Comparison of ENCODE assay signal across 9 cellular contexts in genomic region chrX:48835524-48836329, GRCh38. TPM values are rescaled to one million over a fixed set of nuclear protein-coding genes. Genes with fewer than 3 reads are reported as not detected.
A peak's percentile ranks its signal among the peaks of the same experiment; 100 is the strongest.
DNase-seq lines count a peak whose midpoint lies in the region; ATAC-seq lines count a peak whose summit lies in the region.
"Had no signal": no experiment of that assay in that cellular context is flagged by ENCODE, and none has a peak within 500 bp of the region (broad histone marks: within the 10 kb centered on the region; RNA-seq: fewer than 3 reads in every experiment).

PCSK1N (minus strand) TSS chrX:48835610; CDS start chrX:48835532, 78 bp downstream.

- H3K36me3 Mint-ChIP-seq in CD4-positive, alpha-beta memory T cell, result no peaks in the 10 kb centered on the region
- peaks cover 2% of the 10 kb centered on the region for H3K36me3 Mint-ChIP-seq in activated CD4-positive, alpha-beta T cell treated with anti-CD3 and anti-CD28 coated beads, Interleukin-2, amount 10 ng/mL, durations not matched to agents 7 days and 5 days (ENCODE audit: low read depth)

- H3K27me3 ChIP-seq in CD4-positive, alpha-beta memory T cell (ENCODE audit: insufficient read depth, low read length), result no peaks in the 10 kb centered on the region
- H3K27me3 ChIP-seq in skeletal muscle satellite cell (ENCODE audit: control insufficient read depth, insufficient read depth, low read length), result peaks cover 23% of the 10 kb centered on the region
- H3K27me3 ChIP-seq in aorta (ENCODE audit: control insufficient read depth in 1 of 2, insufficient read depth in 2 of 2, low read length in 1 of 2), result no peaks in the 10 kb centered on the region

- peak within 1 kb of the TSS; percentile 42 to 92 (median 90) for H3K27ac Mint-ChIP-seq in CD4-positive, alpha-beta memory T cell
- peak within 1 kb of the TSS; percentile 57 for H3K27ac Mint-ChIP-seq in activated CD4-positive, alpha-beta T cell treated with anti-CD3 and anti-CD28 coated beads, Interleukin-2, amount 10 ng/mL, durations not matched to agents 7 days and 5 days

- ATAC-seq in GM21381 (IDR thresholded peaks at IDR 0.05; ENCODE audit: unreplicated experiment) (no peak), GM18502 (IDR thresholded peaks at IDR 0.05; ENCODE audit: poor library complexity, unreplicated experiment) (no peak), aorta (ENCODE audit: low FRiP score) (no peak)

- peak within 1 kb of the TSS; percentile 64 for H3K4me2 ChIP-seq in skeletal muscle satellite cell (ENCODE audit: low read length)

- H3K4me1 ChIP-seq in CD4-positive, alpha-beta memory T cell (ENCODE audit: insufficient read depth, low read length), result peaks cover 11% of the 10 kb centered on the region
- no peaks in the 10 kb centered on the region for H3K4me1 ChIP-seq in skeletal muscle satellite cell (ENCODE audit: control insufficient read depth, insufficient read depth, low read length)
- no peaks in the 10 kb centered on the region for H3K4me1 ChIP-seq in aorta (ENCODE audit: control insufficient read depth in 1 of 2, insufficient read depth in 2 of 2, low read length in 2 of 2)
- H3K4me1 ChIP-seq: adrenal gland had no signal

- no peak within 1 kb of the TSS for H3K9ac ChIP-seq in skeletal muscle satellite cell (ENCODE audit: low read depth, low read length)

- H3K27me3 Mint-ChIP-seq in CD4-positive, alpha-beta memory T cell, result peaks cover 4 to 7% of the 10 kb centered on the region in 2 donors
- H3K27me3 Mint-ChIP-seq in activated CD4-positive, alpha-beta T cell treated with anti-CD3 and anti-CD28 coated beads, Interleukin-2, amount 10 ng/mL, durations not matched to agents 7 days and 5 days, result peaks cover 40% of the 10 kb centered on the region

- POLR2A ChIA-PET in CD4-positive, alpha-beta memory T cell (lab: Charles Lee; ENCODE audit: partially characterized antibody), result no interaction called here
- POLR2A ChIA-PET in activated CD4-positive, alpha-beta T cell treated with anti-CD3 and anti-CD28 coated beads, Interleukin-2, amount 10 ng/mL, durations not matched to agents 7 days and 5 days (lab: Charles Lee), result no interaction called here

- peak within 1 kb of the TSS; percentile 76 to 96 (median 86) for H3K4me3 Mint-ChIP-seq in CD4-positive, alpha-beta memory T cell
- peak within 1 kb of the TSS; percentile 66 for H3K4me3 Mint-ChIP-seq in activated CD4-positive, alpha-beta T cell treated with anti-CD3 and anti-CD28 coated beads, Interleukin-2, amount 10 ng/mL, durations not matched to agents 7 days and 5 days

- H3K9me3 Mint-ChIP-seq in CD4-positive, alpha-beta memory T cell, result peaks cover 0 to 1% (median 0%) of the 10 kb centered on the region in 8 donors
- H3K9me3 Mint-ChIP-seq in activated CD4-positive, alpha-beta T cell treated with anti-CD3 and anti-CD28 coated beads, Interleukin-2, amount 10 ng/mL, durations not matched to agents 7 days and 5 days, result no peaks in the 10 kb centered on the region

- no peaks in the 10 kb centered on the region for H3K9me3 ChIP-seq in CD4-positive, alpha-beta memory T cell (ENCODE audit: control insufficient read depth in 1 of 2, low read length in 2 of 2)
- no peaks in the 10 kb centered on the region for H3K9me3 ChIP-seq in skeletal muscle satellite cell (replicated peaks; ENCODE audit: low read length)
- no peaks in the 10 kb centered on the region for H3K9me3 ChIP-seq in aorta (ENCODE audit: control insufficient read depth, low read length)
- H3K9me3 ChIP-seq: adrenal gland had no signal

- H3K4me3 ChIP-seq in CD4-positive, alpha-beta memory T cell (ENCODE audit: low read length in 2 of 2), result peak within 1 kb of the TSS in 1 of 2 donors; percentile 45
- H3K4me3 ChIP-seq in skeletal muscle satellite cell (ENCODE audit: low read length) (no peak within 1 kb of the TSS), aorta (ENCODE audit: low read length in 2 of 2) (no peak within 1 kb of the TSS)

- intact Hi-C loops in CD4-positive, alpha-beta memory T cell (cut with micrococcal nuclease), result no loop called here
- intact Hi-C loops in aorta (cut with DNase I), result no loop called here

- no peaks in the 10 kb centered on the region for H3K36me3 ChIP-seq in CD4-positive, alpha-beta memory T cell (ENCODE audit: insufficient read depth, low read length)
- no peaks in the 10 kb centered on the region for H3K36me3 ChIP-seq in skeletal muscle satellite cell (ENCODE audit: insufficient read depth, low read length)
- H3K36me3 ChIP-seq in aorta (ENCODE audit: control insufficient read depth in 1 of 2, insufficient read depth in 2 of 2, low read length in 1 of 2), result no peaks in the 10 kb centered on the region
- H3K36me3 ChIP-seq: adrenal gland had no signal

- H3K4me1 Mint-ChIP-seq in CD4-positive, alpha-beta memory T cell, result peaks cover 9 to 23% (median 11%) of the 10 kb centered on the region in 4 donors
- peaks cover 15% of the 10 kb centered on the region for H3K4me1 Mint-ChIP-seq in activated CD4-positive, alpha-beta T cell treated with anti-CD3 and anti-CD28 coated beads, Interleukin-2, amount 10 ng/mL, durations not matched to agents 7 days and 5 days

- WGBS in aorta, 2 donors, result 14 to 43% methylated on average over 32 to 35 of the region's 35 CpGs

- CTCF ChIA-PET in CD4-positive, alpha-beta memory T cell (lab: Charles Lee; ENCODE audit: partially characterized antibody), result no interaction called here
- CTCF ChIA-PET in activated CD4-positive, alpha-beta T cell treated with anti-CD3 and anti-CD28 coated beads, Interleukin-2, amount 10 ng/mL, durations not matched to agents 7 days and 5 days (lab: Charles Lee), result interaction anchor here (1.1 kb wide), 1 partner anchor 10 kb away, joined by 3 read pairs; no protein-coding TSS in a partner anchor

- DNase-seq in CD4-positive, alpha-beta memory T cell, result peak; percentile 22 to 69 (median 46)
- DNase-seq in NCI-H1105 (lab: John Stamatoyannopoulos, UW) (peak; percentile 90), globus pallidus (ENCODE audit: low spot score) (peak; percentile 9), aorta (no peak)
- DNase-seq in activated CD4-positive, alpha-beta T cell treated with anti-CD3 and anti-CD28 coated beads, Interleukin-2, amount 10 ng/mL, durations not matched to agents 7 days and 5 days, result no peak

- H3K27ac ChIP-seq in CD4-positive, alpha-beta memory T cell (ENCODE audit: low read depth, low read length), result no peak within 1 kb of the TSS
- no peak within 1 kb of the TSS for H3K27ac ChIP-seq in aorta (ENCODE audit: low read depth in 1 of 2, low read length in 2 of 2)

RNA-seq across cellular contexts. Expression of gene PCSK1N, which starts in this region (rescaled TPM):
- total RNA-seq in CD4-positive, alpha-beta memory T cell, result 1 to 10 TPM; 6.4 to 8.5 TPM
- 10 to 100 TPM in 1 of 2 donors, 1 to 10 TPM in 1; 4.6 to 15.3 TPM for polyA plus RNA-seq in CD4-positive, alpha-beta memory T cell
- under 1 TPM; 0.33 to 0.40 TPM for total RNA-seq in activated CD4-positive, alpha-beta T cell treated with anti-CD3 and anti-CD28 coated beads, Interleukin-2, amount 10 ng/mL, durations not matched to agents 7 days and 5 days
- total RNA-seq in skeletal muscle satellite cell (2012; rRNA removed), result 0.44 and 0.51 TPM in 2 replicates
- under 1 TPM in 1 of 2 donors, not detected in 1; 0.45 TPM for total RNA-seq in aorta
- polyA plus RNA-seq in aorta, result under 1 TPM; 0.43 to 0.88 TPM

Comparison
In these comparisons a context has a peak if more than half of its experiments do, and no peak if none do; other contexts are left out.
1. RNA of gene PCSK1N (total RNA-seq): 6.4 to 8.5 TPM in CD4-positive, alpha-beta memory T cell; 0.45 TPM in aorta and 0.33 to 0.40 TPM in activated CD4-positive, alpha-beta T cell treated with anti-CD3 and anti-CD28 coated beads, Interleukin-2, amount 10 ng/mL, durations not matched to agents 7 days and 5 days; every median in the first group is over 4 times any median in the second.
2. DNase-seq: peak in CD4-positive, alpha-beta memory T cell (5 of 5), NCI-H1105 (single experiment) and globus pallidus (single experiment); none in activated CD4-positive, alpha-beta T cell treated with anti-CD3 and anti-CD28 coated beads, Interleukin-2, amount 10 ng/mL, durations not matched to agents 7 days and 5 days (single experiment) and aorta (0 of 2).